9 cellular contexts compared by ENCODE assay signal in genomic region chr2:239253264-239253663, GRCh38.
DNase-seq lines count a peak whose midpoint lies in the region; ATAC-seq lines count a peak whose summit lies in the region.
"Had no signal": no experiment of that assay in that cellular context is flagged by ENCODE, and none has a peak within 500 bp of the region (broad histone marks: within the 10 kb centered on the region; RNA-seq: fewer than 3 reads in every experiment).

No MANE protein-coding gene starts in this region.

- H3K4me1 ChIP-seq in effector memory CD4-positive, alpha-beta T cell (ENCODE audit: control insufficient read depth, insufficient read depth, low read length, poor library complexity, severe bottlenecking): peaks cover 3% of the 10 kb centered on the region

- H3K27ac Mint-ChIP-seq in activated naive CD8-positive, alpha-beta T cell treated with anti-CD3 and anti-CD28 coated beads, Interleukin-2, amount 10 ng/mL, durations not matched to agents 7 days and 5 days: no peak overlapping the region
- H3K27ac Mint-ChIP-seq in stimulated activated naive CD8-positive, alpha-beta T cell treated with anti-CD3 and anti-CD28 coated beads, Interleukin-15, amount 100 ng/mL, for 72 hours: peak overlapping the region in 1 of 2 donors; percentile 56

- no peaks in the 10 kb centered on the region for H3K9me3 ChIP-seq in effector memory CD4-positive, alpha-beta T cell (ENCODE audit: control insufficient read depth, low read length)

- no peak for DNase-seq in activated T-cell treated with anti-CD3 and anti-CD28 coated beads, Interleukin-2, amount 50 U/mL, for 4 hours
- no peak for DNase-seq in activated T-cell treated with anti-CD3 and anti-CD28 coated beads for 4 hours
- DNase-seq in activated naive CD8-positive, alpha-beta T cell treated with anti-CD3 and anti-CD28 coated beads, Interleukin-2, amount 10 ng/mL, durations not matched to agents 7 days and 5 days: no peak
- DNase-seq in stimulated activated naive CD8-positive, alpha-beta T cell treated with anti-CD3 and anti-CD28 coated beads, Interleukin-15, amount 100 ng/mL, for 72 hours: no peak
- no peak for DNase-seq in effector memory CD4-positive, alpha-beta T cell
- no peak for DNase-seq in iPS-NIHi7 (ENCODE audit: extremely low spot score)
- DNase-seq: central memory CD4-positive, alpha-beta T cell had no signal

- peaks cover 72% of the 10 kb centered on the region for H3K4me1 Mint-ChIP-seq in activated T-cell treated with anti-CD3 and anti-CD28 coated beads, Interleukin-2, amount 50 U/mL, for 4 hours (ENCODE audit: low read depth)
- peaks cover 34% of the 10 kb centered on the region for H3K4me1 Mint-ChIP-seq in activated naive CD8-positive, alpha-beta T cell treated with anti-CD3 and anti-CD28 coated beads, Interleukin-2, amount 10 ng/mL, durations not matched to agents 7 days and 5 days
- H3K4me1 Mint-ChIP-seq in stimulated activated naive CD8-positive, alpha-beta T cell treated with anti-CD3 and anti-CD28 coated beads, Interleukin-15, amount 100 ng/mL, for 72 hours: peaks cover 88% of the 10 kb centered on the region

- no peaks in the 10 kb centered on the region for H3K36me3 ChIP-seq in effector memory CD4-positive, alpha-beta T cell (ENCODE audit: control insufficient read depth, insufficient read depth, low read length)

- peaks cover 17% of the 10 kb centered on the region for H3K36me3 Mint-ChIP-seq in activated T-cell treated with anti-CD3 and anti-CD28 coated beads, Interleukin-2, amount 50 U/mL, for 4 hours (ENCODE audit: insufficient read depth)
- H3K36me3 Mint-ChIP-seq in activated naive CD8-positive, alpha-beta T cell treated with anti-CD3 and anti-CD28 coated beads, Interleukin-2, amount 10 ng/mL, durations not matched to agents 7 days and 5 days: peaks cover 22% of the 10 kb centered on the region

- H3K27ac ChIP-seq in effector memory CD4-positive, alpha-beta T cell (ENCODE audit: insufficient read depth, low read length, poor library complexity, severe bottlenecking): no peak overlapping the region

- H3K4me3 Mint-ChIP-seq in activated T-cell treated with anti-CD3 and anti-CD28 coated beads, Interleukin-2, amount 50 U/mL, for 4 hours: peak overlapping the region; percentile 78
- H3K4me3 Mint-ChIP-seq in activated naive CD8-positive, alpha-beta T cell treated with anti-CD3 and anti-CD28 coated beads, Interleukin-2, amount 10 ng/mL, durations not matched to agents 7 days and 5 days: peak overlapping the region; percentile 67
- peak overlapping the region; percentile 85 to 87 for H3K4me3 Mint-ChIP-seq in stimulated activated naive CD8-positive, alpha-beta T cell treated with anti-CD3 and anti-CD28 coated beads, Interleukin-15, amount 100 ng/mL, for 72 hours

- no peak for ATAC-seq in activated T-cell treated with anti-CD3 and anti-CD28 coated beads, Interleukin-2, amount 50 U/mL, for 4 hours
- ATAC-seq in HG03139 (IDR thresholded peaks at IDR 0.05; ENCODE audit: unreplicated experiment) (peak; percentile 67), GM19455 (IDR thresholded peaks at IDR 0.05; ENCODE audit: unreplicated experiment) (no peak)
- ATAC-seq in activated naive CD8-positive, alpha-beta T cell treated with anti-CD3 and anti-CD28 coated beads, Interleukin-2, amount 10 ng/mL, durations not matched to agents 7 days and 5 days (ENCODE audit: low read depth): no peak
- no peak for ATAC-seq in stimulated activated naive CD8-positive, alpha-beta T cell treated with anti-CD3 and anti-CD28 coated beads, Interleukin-15, amount 100 ng/mL, for 72 hours

- no peaks in the 10 kb centered on the region for H3K27me3 ChIP-seq in effector memory CD4-positive, alpha-beta T cell (replicated peaks; ENCODE audit: control insufficient read depth, insufficient read depth, low read length, poor library complexity, severe bottlenecking)

- no peaks in the 10 kb centered on the region for H3K27me3 Mint-ChIP-seq in activated T-cell treated with anti-CD3 and anti-CD28 coated beads, Interleukin-2, amount 50 U/mL, for 4 hours (ENCODE audit: low read depth)
- H3K27me3 Mint-ChIP-seq in activated naive CD8-positive, alpha-beta T cell treated with anti-CD3 and anti-CD28 coated beads, Interleukin-2, amount 10 ng/mL, durations not matched to agents 7 days and 5 days: peaks cover 2% of the 10 kb centered on the region
- H3K27me3 Mint-ChIP-seq in stimulated activated naive CD8-positive, alpha-beta T cell treated with anti-CD3 and anti-CD28 coated beads, Interleukin-15, amount 100 ng/mL, for 72 hours: peaks cover 6% of the 10 kb centered on the region

- H3K4me3 ChIP-seq in effector memory CD4-positive, alpha-beta T cell (ENCODE audit: insufficient read depth, low read depth, low read length, poor library complexity, severe bottlenecking): no peak overlapping the region

- POLR2A ChIA-PET in activated naive CD8-positive, alpha-beta T cell treated with anti-CD3 and anti-CD28 coated beads, Interleukin-2, amount 10 ng/mL, durations not matched to agents 7 days and 5 days (lab: Charles Lee): interaction anchor here (1.1 to 1.5 kb wide), 2 partner anchors 9 to 43 kb away, joined by 3 to 4 read pairs; no protein-coding TSS in a partner anchor

- H3K9me3 Mint-ChIP-seq in activated T-cell treated with anti-CD3 and anti-CD28 coated beads, Interleukin-2, amount 50 U/mL, for 4 hours: peaks cover 10% of the 10 kb centered on the region
- peaks cover 4% of the 10 kb centered on the region for H3K9me3 Mint-ChIP-seq in activated naive CD8-positive, alpha-beta T cell treated with anti-CD3 and anti-CD28 coated beads, Interleukin-2, amount 10 ng/mL, durations not matched to agents 7 days and 5 days
- peaks cover 5 to 11% of the 10 kb centered on the region in 2 donors for H3K9me3 Mint-ChIP-seq in stimulated activated naive CD8-positive, alpha-beta T cell treated with anti-CD3 and anti-CD28 coated beads, Interleukin-15, amount 100 ng/mL, for 72 hours
